1 cellular context compared by ENCODE assay signal in the genomic region with DNA sequence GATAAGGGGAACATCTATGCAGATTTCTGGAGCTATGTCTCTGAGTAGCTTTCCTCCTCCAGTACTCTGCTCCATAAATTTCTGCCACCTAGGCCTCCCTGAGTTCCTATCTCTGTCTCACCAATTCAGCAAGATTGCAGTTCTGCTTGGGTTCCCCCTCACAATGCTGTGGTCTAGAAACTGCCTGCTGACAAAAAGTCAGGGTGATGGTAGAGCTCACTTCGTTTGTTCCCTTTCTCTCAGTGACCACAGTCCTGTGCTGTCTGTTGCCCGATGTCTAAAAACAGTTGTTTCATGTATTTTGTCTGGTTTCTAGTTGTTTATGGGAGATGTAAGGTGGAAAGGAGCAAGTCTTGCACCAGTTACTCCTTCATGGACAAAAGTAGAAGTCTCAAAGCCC.
TF ChIP-seq lines count a peak whose summit lies in the region.

No MANE protein-coding gene starts in this region.

TF ChIP-seq in GM12878, 131 proteins besides CTCF, POLR2A, EP300 and RAD21 (continued from another document):
- TF ChIP-seq, protein P1, sequence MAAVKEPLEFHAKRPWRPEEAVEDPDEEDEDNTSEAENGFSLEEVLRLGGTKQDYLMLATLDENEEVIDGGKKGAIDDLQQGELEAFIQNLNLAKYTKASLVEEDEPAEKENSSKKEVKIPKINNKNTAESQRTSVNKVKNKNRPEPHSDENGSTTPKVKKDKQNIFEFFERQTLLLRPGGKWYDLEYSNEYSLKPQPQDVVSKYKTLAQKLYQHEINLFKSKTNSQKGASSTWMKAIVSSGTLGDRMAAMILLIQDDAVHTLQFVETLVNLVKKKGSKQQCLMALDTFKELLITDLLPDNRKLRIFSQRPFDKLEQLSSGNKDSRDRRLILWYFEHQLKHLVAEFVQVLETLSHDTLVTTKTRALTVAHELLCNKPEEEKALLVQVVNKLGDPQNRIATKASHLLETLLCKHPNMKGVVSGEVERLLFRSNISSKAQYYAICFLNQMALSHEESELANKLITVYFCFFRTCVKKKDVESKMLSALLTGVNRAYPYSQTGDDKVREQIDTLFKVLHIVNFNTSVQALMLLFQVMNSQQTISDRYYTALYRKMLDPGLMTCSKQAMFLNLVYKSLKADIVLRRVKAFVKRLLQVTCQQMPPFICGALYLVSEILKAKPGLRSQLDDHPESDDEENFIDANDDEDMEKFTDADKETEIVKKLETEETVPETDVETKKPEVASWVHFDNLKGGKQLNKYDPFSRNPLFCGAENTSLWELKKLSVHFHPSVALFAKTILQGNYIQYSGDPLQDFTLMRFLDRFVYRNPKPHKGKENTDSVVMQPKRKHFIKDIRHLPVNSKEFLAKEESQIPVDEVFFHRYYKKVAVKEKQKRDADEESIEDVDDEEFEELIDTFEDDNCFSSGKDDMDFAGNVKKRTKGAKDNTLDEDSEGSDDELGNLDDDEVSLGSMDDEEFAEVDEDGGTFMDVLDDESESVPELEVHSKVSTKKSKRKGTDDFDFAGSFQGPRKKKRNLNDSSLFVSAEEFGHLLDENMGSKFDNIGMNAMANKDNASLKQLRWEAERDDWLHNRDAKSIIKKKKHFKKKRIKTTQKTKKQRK (IDR thresholded peaks at IDR 0.05; ENCODE audit: low read depth, low read length) = no peak
- TF ChIP-seq EGR1 (IDR thresholded peaks at IDR 0.05; ENCODE audit: borderline replicate concordance in 1 of 2, low read depth in 2 of 2, low read length in 2 of 2) = no peak
- TF ChIP-seq MEF2A (IDR thresholded peaks at IDR 0.05; ENCODE audit: insufficient read depth, low read depth, low read length) = 0 out of 2 replicates have a peak, but pooled peaks have one; percentile 15
- TF ChIP-seq, protein P2, sequence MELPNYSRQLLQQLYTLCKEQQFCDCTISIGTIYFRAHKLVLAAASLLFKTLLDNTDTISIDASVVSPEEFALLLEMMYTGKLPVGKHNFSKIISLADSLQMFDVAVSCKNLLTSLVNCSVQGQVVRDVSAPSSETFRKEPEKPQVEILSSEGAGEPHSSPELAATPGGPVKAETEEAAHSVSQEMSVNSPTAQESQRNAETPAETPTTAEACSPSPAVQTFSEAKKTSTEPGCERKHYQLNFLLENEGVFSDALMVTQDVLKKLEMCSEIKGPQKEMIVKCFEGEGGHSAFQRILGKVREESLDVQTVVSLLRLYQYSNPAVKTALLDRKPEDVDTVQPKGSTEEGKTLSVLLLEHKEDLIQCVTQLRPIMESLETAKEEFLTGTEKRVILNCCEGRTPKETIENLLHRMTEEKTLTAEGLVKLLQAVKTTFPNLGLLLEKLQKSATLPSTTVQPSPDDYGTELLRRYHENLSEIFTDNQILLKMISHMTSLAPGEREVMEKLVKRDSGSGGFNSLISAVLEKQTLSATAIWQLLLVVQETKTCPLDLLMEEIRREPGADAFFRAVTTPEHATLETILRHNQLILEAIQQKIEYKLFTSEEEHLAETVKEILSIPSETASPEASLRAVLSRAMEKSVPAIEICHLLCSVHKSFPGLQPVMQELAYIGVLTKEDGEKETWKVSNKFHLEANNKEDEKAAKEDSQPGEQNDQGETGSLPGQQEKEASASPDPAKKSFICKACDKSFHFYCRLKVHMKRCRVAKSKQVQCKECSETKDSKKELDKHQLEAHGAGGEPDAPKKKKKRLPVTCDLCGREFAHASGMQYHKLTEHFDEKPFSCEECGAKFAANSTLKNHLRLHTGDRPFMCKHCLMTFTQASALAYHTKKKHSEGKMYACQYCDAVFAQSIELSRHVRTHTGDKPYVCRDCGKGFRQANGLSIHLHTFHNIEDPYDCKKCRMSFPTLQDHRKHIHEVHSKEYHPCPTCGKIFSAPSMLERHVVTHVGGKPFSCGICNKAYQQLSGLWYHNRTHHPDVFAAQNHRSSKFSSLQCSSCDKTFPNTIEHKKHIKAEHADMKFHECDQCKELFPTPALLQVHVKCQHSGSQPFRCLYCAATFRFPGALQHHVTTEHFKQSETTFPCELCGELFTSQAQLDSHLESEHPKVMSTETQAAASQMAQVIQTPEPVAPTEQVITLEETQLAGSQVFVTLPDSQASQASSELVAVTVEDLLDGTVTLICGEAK (IDR thresholded peaks at IDR 0.05; ENCODE audit: borderline replicate concordance) = no peak
- TF ChIP-seq POU2F2 (IDR thresholded peaks at IDR 0.05; ENCODE audit: borderline replicate concordance, low read depth, low read length) = no peak
